8 cellular contexts compared by ENCODE assay signal in the genomic region with DNA sequence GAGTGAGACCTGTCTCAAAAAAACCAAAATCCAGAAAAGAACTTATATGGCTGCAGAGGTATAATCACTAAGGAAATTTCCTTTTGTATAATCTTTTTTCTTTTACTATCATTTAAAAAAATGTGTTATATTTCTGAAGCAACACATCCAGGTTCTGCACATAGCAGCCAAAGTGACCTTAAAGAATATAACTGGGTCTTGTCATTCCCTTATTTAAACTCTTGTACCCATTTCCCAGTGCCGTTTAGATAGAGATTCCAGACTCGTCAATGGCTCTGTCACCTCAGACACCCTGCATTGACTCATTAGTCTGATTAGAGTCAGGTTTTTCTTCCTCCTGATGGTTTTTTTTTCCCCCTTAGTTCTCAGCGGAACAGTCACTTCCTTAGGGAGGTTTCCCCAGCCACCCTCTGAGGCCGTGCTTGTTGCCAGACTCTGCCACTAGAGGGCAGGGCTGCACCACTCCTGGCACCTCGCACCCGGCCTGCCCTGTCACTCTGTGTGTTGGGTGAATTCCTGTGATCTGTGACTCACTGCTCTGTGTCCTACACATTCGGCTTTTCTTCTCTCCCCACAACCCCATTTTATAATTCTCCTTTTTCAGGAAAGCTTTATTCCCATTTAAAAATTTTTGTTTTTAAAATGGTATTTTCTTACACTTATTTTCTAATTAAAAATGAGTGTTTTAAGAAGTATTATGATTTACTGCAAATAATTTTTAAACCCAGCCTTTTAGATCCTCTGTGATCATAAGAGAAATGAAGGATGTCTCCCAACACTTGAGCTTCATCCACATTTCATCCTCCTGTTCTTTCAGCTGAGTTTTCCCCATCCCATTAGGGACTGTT. TPM values are rescaled to one million over a fixed set of nuclear protein-coding genes. Genes with fewer than 3 reads are reported as not detected.
DNase-seq lines count a peak whose midpoint lies in the region; ATAC-seq and TF ChIP-seq lines count a peak whose summit lies in the region.

No MANE protein-coding gene starts in this region.

- POLR2A ChIA-PET in activated CD4-positive, alpha-beta T cell treated with anti-CD3 and anti-CD28 coated beads, Interleukin-2, amount 10 ng/mL, durations not matched to agents 7 days and 5 days (lab: Charles Lee): no interaction called here

- no peaks in the 10 kb centered on the region for H3K27me3 Mint-ChIP-seq in activated CD4-positive, alpha-beta T cell treated with anti-CD3 and anti-CD28 coated beads, Interleukin-2, amount 10 ng/mL, durations not matched to agents 7 days and 5 days

- CTCF ChIA-PET in activated CD4-positive, alpha-beta T cell treated with anti-CD3 and anti-CD28 coated beads, Interleukin-2, amount 10 ng/mL, durations not matched to agents 7 days and 5 days (lab: Charles Lee): interaction anchor here (0.6 to 2.7 kb wide), 14 partner anchors 10 to 374 kb away, joined by 3 to 10 read pairs (median 3); a partner anchor contains a TSS

- H3K4me3 ChIP-seq in AG09309 (ENCODE audit: control insufficient read depth, low read depth, low read length) (no peak overlapping the region), colonic mucosa (no peak overlapping the region), liver (ENCODE audit: low read depth in 1 of 3, low read length in 3 of 3) (no peak overlapping the region)

- 7% methylated on average over 7 of the region's 7 CpGs for WGBS in liver

- peak; percentile 99 for TF ChIP-seq CTCF in AG09309 (IDR thresholded peaks at IDR 0.05; ENCODE audit: control insufficient read depth, insufficient read depth, low read depth, low read length, missing control alignments)
- TF ChIP-seq CTCF in colonic mucosa (IDR thresholded peaks at IDR 0.05): peak; percentile 95
- peak; percentile 96 for TF ChIP-seq CTCF in liver (IDR thresholded peaks at IDR 0.05; ENCODE audit: low read depth, low read length, missing input control)

- peaks cover 8% of the 10 kb centered on the region for H3K4me1 Mint-ChIP-seq in activated CD4-positive, alpha-beta T cell treated with anti-CD3 and anti-CD28 coated beads, Interleukin-2, amount 10 ng/mL, durations not matched to agents 7 days and 5 days

- intact Hi-C loops in colonic mucosa (cut with DNase I): no loop called here

- no peak overlapping the region for H3K9ac ChIP-seq in colonic mucosa (ENCODE audit: low read depth in 2 of 2, low read length in 2 of 2)
- no peak overlapping the region for H3K9ac ChIP-seq in liver (ENCODE audit: low read depth in 1 of 2, low read length in 2 of 2)

- H3K36me3 ChIP-seq in colonic mucosa (peaks cover 10% of the 10 kb centered on the region), liver (ENCODE audit: control insufficient read depth in 4 of 4, insufficient read depth in 3 of 4, low read depth in 1 of 4, low read length in 3 of 4) (peaks cover 0 to 30% (median 27%) of the 10 kb centered on the region in 4 donors)

- peak; percentile 95 for TF ChIP-seq RAD21 in liver (IDR thresholded peaks at IDR 0.05)

- H3K4me3 Mint-ChIP-seq in activated CD4-positive, alpha-beta T cell treated with anti-CD3 and anti-CD28 coated beads, Interleukin-2, amount 10 ng/mL, durations not matched to agents 7 days and 5 days: no peak overlapping the region

- H3K9me3 ChIP-seq in colonic mucosa (no peaks in the 10 kb centered on the region), liver (ENCODE audit: control insufficient read depth in 4 of 4, low read length in 3 of 4) (no peaks in the 10 kb centered on the region)

- H3K27ac ChIP-seq in colonic mucosa (no peak overlapping the region), liver (ENCODE audit: low read depth in 1 of 2, low read length in 2 of 2) (peak overlapping the region; percentile 9 to 60)

- H3K9me3 Mint-ChIP-seq in activated CD4-positive, alpha-beta T cell treated with anti-CD3 and anti-CD28 coated beads, Interleukin-2, amount 10 ng/mL, durations not matched to agents 7 days and 5 days: no peaks in the 10 kb centered on the region

- no peaks in the 10 kb centered on the region for H3K4me1 ChIP-seq in colonic mucosa
- peaks cover 0 to 2% (median 0%) of the 10 kb centered on the region in 4 donors for H3K4me1 ChIP-seq in liver (ENCODE audit: control insufficient read depth in 4 of 4, insufficient read depth in 4 of 4, low read length in 3 of 4)

- H3K27ac Mint-ChIP-seq in activated CD4-positive, alpha-beta T cell treated with anti-CD3 and anti-CD28 coated beads, Interleukin-2, amount 10 ng/mL, durations not matched to agents 7 days and 5 days: peak overlapping the region; percentile 37

- ATAC-seq in GM18868 (IDR thresholded peaks at IDR 0.05; ENCODE audit: unreplicated experiment): peak; percentile 96
- ATAC-seq in HG03097 (IDR thresholded peaks at IDR 0.05; ENCODE audit: low FRiP score, unreplicated experiment): peak; percentile 94

- peaks cover 33% of the 10 kb centered on the region for H3K36me3 Mint-ChIP-seq in activated CD4-positive, alpha-beta T cell treated with anti-CD3 and anti-CD28 coated beads, Interleukin-2, amount 10 ng/mL, durations not matched to agents 7 days and 5 days (ENCODE audit: low read depth)

- DNase-seq in AG09309 (ENCODE audit: low read depth) (peak; percentile 70), NCI-H460 (ENCODE audit: extremely low read depth, low read depth) (peak; percentile 80), colonic mucosa (peak; percentile 85)
- peak; percentile 83 for DNase-seq in activated CD4-positive, alpha-beta T cell treated with anti-CD3 and anti-CD28 coated beads, Interleukin-2, amount 10 ng/mL, durations not matched to agents 7 days and 5 days
- DNase-seq in stimulated activated CD4-positive, alpha-beta T cell treated with anti-CD3 and anti-CD28 coated beads, Interleukin-4, amount 100 ng/mL, for 4 hours: peak; percentile 87 to 90

- no peaks in the 10 kb centered on the region for H3K27me3 ChIP-seq in colonic mucosa
- no peaks in the 10 kb centered on the region for H3K27me3 ChIP-seq in liver (ENCODE audit: control insufficient read depth in 4 of 4, insufficient read depth in 4 of 4, low read length in 3 of 4)

TF ChIP-seq in liver, 16 proteins besides CTCF, POLR2A, EP300 and RAD21:
- no peak for TF ChIP-seq GABPA (IDR thresholded peaks at IDR 0.05 in 1 of 2, conservative IDR thresholded peaks at IDR 0.05 in 1 of 2)
- no peak for TF ChIP-seq FOXA2 (IDR thresholded peaks at IDR 0.05)
- TF ChIP-seq RXRA (IDR thresholded peaks at IDR 0.05): peak; percentile 22 to 33
- peak; percentile 63 to 83 for TF ChIP-seq JUND (IDR thresholded peaks at IDR 0.05)
- TF ChIP-seq FOXA1 (IDR thresholded peaks at IDR 0.05): no peak
- peak; percentile 34 for TF ChIP-seq YY1 (IDR thresholded peaks at IDR 0.05)

RNA-seq across cellular contexts. Expression of a gene that starts 32.1 kb away (rescaled TPM):
- total RNA-seq in NCI-H460 (2014; rRNA removed; shearing (Covaris generic)): 14.6 and 17.6 TPM in 2 replicates
- 8.6 and 12.2 TPM in 2 replicates for polyA plus RNA-seq in NCI-H460 (2014; cell fraction: nucleus; rRNA removed)
- total RNA-seq in activated CD4-positive, alpha-beta T cell treated with anti-CD3 and anti-CD28 coated beads, Interleukin-2, amount 10 ng/mL, durations not matched to agents 7 days and 5 days: 10 to 100 TPM; 72.0 to 83.7 TPM
- 10 to 100 TPM; 51.0 to 55.5 TPM for total RNA-seq in colonic mucosa
- total RNA-seq in liver: 10 to 100 TPM; 23.5 to 39.8 TPM
- 1 to 10 TPM; 8.6 to 9.3 TPM for polyA plus RNA-seq in liver

RNA-seq across cellular contexts. Expression of a gene that starts 32.2 kb away (rescaled TPM):
- not detected in 2 replicates for total RNA-seq in NCI-H460 (2014; rRNA removed; shearing (Covaris generic))
- polyA plus RNA-seq in NCI-H460 (2014; cell fraction: nucleus; rRNA removed): not detected in 2 replicates
- not detected for total RNA-seq in activated CD4-positive, alpha-beta T cell treated with anti-CD3 and anti-CD28 coated beads, Interleukin-2, amount 10 ng/mL, durations not matched to agents 7 days and 5 days
- not detected for total RNA-seq in colonic mucosa
- not detected for total RNA-seq in liver
- not detected for polyA plus RNA-seq in liver
